ENCODE assay signal across 10 cellular contexts in genomic region chr11:119218141-119218878, GRCh38. TPM values are rescaled to one million over a fixed set of nuclear protein-coding genes. Genes with fewer than 3 reads are reported as not detected.
DNase-seq lines count a peak whose midpoint lies in the region; ATAC-seq lines count a peak whose summit lies in the region.
"Had no signal": no experiment of that assay in that cellular context is flagged by ENCODE, and none has a peak within 500 bp of the region (broad histone marks: within the 10 kb centered on the region; RNA-seq: fewer than 3 reads in every experiment).

No MANE protein-coding gene starts in this region.

- CTCF ChIA-PET in activated naive CD4-positive, alpha-beta T cell treated with anti-CD3 and anti-CD28 coated beads for 36 hours (lab: Charles Lee): interaction anchor here (1.0 to 2.0 kb wide), 3 partner anchors 12 to 49 kb away, joined by 3 to 10 read pairs (median 3); partner anchors contain the start of gene CBL
- CTCF ChIA-PET in activated naive CD4-positive, alpha-beta T cell treated with anti-CD3 and anti-CD28 coated beads, Interleukin-2, amount 10 ng/mL, durations not matched to agents 7 days and 5 days (lab: Charles Lee): interaction anchor here (1.2 to 1.7 kb wide), 3 partner anchors 8 to 120 kb away, joined by 3 to 4 read pairs (median 3); no protein-coding TSS in a partner anchor

- H3K27ac Mint-ChIP-seq in activated naive CD4-positive, alpha-beta T cell treated with anti-CD3 and anti-CD28 coated beads for 36 hours: peak overlapping the region; percentile 33
- H3K27ac Mint-ChIP-seq in activated naive CD4-positive, alpha-beta T cell treated with anti-CD3 and anti-CD28 coated beads, Interleukin-2, amount 10 ng/mL, durations not matched to agents 7 days and 5 days: no peak overlapping the region
- H3K27ac Mint-ChIP-seq in stimulated activated effector memory CD8-positive, alpha-beta T cell treated with anti-CD3 and anti-CD28 coated beads, Interleukin-12 subunit alpha, Interleukin-12 subunit beta, amount 100 ng/mL, for 72 hours: peak overlapping the region; percentile 73

- peaks cover 57% of the 10 kb centered on the region for H3K4me1 Mint-ChIP-seq in activated naive CD4-positive, alpha-beta T cell treated with anti-CD3 and anti-CD28 coated beads for 36 hours (ENCODE audit: low read depth)
- H3K4me1 Mint-ChIP-seq in activated naive CD4-positive, alpha-beta T cell treated with anti-CD3 and anti-CD28 coated beads, Interleukin-2, amount 10 ng/mL, durations not matched to agents 7 days and 5 days: peaks cover 19% of the 10 kb centered on the region
- H3K4me1 Mint-ChIP-seq in stimulated activated effector memory CD8-positive, alpha-beta T cell treated with anti-CD3 and anti-CD28 coated beads, Interleukin-12 subunit alpha, Interleukin-12 subunit beta, amount 100 ng/mL, for 72 hours: peaks cover 22% of the 10 kb centered on the region

- H3K4me3 Mint-ChIP-seq in activated naive CD4-positive, alpha-beta T cell treated with anti-CD3 and anti-CD28 coated beads for 36 hours: no peak overlapping the region
- H3K4me3 Mint-ChIP-seq in activated naive CD4-positive, alpha-beta T cell treated with anti-CD3 and anti-CD28 coated beads, Interleukin-2, amount 10 ng/mL, durations not matched to agents 7 days and 5 days: no peak overlapping the region
- peak overlapping the region; percentile 10 for H3K4me3 Mint-ChIP-seq in stimulated activated effector memory CD8-positive, alpha-beta T cell treated with anti-CD3 and anti-CD28 coated beads, Interleukin-12 subunit alpha, Interleukin-12 subunit beta, amount 100 ng/mL, for 72 hours

- H3K9me3 Mint-ChIP-seq in activated naive CD4-positive, alpha-beta T cell treated with anti-CD3 and anti-CD28 coated beads for 36 hours: no peaks in the 10 kb centered on the region
- H3K9me3 Mint-ChIP-seq in activated naive CD4-positive, alpha-beta T cell treated with anti-CD3 and anti-CD28 coated beads, Interleukin-2, amount 10 ng/mL, durations not matched to agents 7 days and 5 days: no peaks in the 10 kb centered on the region
- no peaks in the 10 kb centered on the region for H3K9me3 Mint-ChIP-seq in stimulated activated effector memory CD8-positive, alpha-beta T cell treated with anti-CD3 and anti-CD28 coated beads, Interleukin-12 subunit alpha, Interleukin-12 subunit beta, amount 100 ng/mL, for 72 hours

- intact Hi-C loops in activated naive CD4-positive, alpha-beta T cell treated with anti-CD3 and anti-CD28 coated beads for 36 hours (cut with micrococcal nuclease): loop anchor here (1.0 kb wide), 2 partner anchors 22 to 48 kb away; no protein-coding TSS in a partner anchor

- DNase-seq in activated naive CD4-positive, alpha-beta T cell treated with anti-CD3 and anti-CD28 coated beads for 36 hours: peak; percentile 37
- DNase-seq in activated naive CD4-positive, alpha-beta T cell treated with anti-CD3 and anti-CD28 coated beads, Interleukin-2, amount 10 ng/mL, durations not matched to agents 7 days and 5 days: no peak
- DNase-seq in NCI-H460 (ENCODE audit: extremely low read depth, low read depth) (peak; percentile 36), dedifferentiated amniotic fluid mesenchymal stem cell (ENCODE audit: extremely low spot score) (peak; percentile 68), NCI-H1417 (lab: John Stamatoyannopoulos, UW) (no peak), middle frontal gyrus (ENCODE audit: extremely low spot score, low spot score) (no peak)
- DNase-seq in stimulated activated effector memory CD8-positive, alpha-beta T cell treated with anti-CD3 and anti-CD28 coated beads, Interleukin-12 subunit alpha, Interleukin-12 subunit beta, amount 100 ng/mL, for 72 hours (ENCODE audit: low spot score in 2 of 2): no peak
- DNase-seq: caudate nucleus, psoas muscle had no signal

- ATAC-seq in stimulated activated effector memory CD8-positive, alpha-beta T cell treated with anti-CD3 and anti-CD28 coated beads, Interleukin-12 subunit alpha, Interleukin-12 subunit beta, amount 100 ng/mL, for 72 hours: peak; percentile 100
- no peak for ATAC-seq in GM21717 (IDR thresholded peaks at IDR 0.05; ENCODE audit: unreplicated experiment)
- ATAC-seq: psoas muscle had no signal

- no peaks in the 10 kb centered on the region for H3K27me3 Mint-ChIP-seq in activated naive CD4-positive, alpha-beta T cell treated with anti-CD3 and anti-CD28 coated beads for 36 hours (ENCODE audit: low read depth)
- no peaks in the 10 kb centered on the region for H3K27me3 Mint-ChIP-seq in activated naive CD4-positive, alpha-beta T cell treated with anti-CD3 and anti-CD28 coated beads, Interleukin-2, amount 10 ng/mL, durations not matched to agents 7 days and 5 days

- H3K36me3 Mint-ChIP-seq in activated naive CD4-positive, alpha-beta T cell treated with anti-CD3 and anti-CD28 coated beads for 36 hours (ENCODE audit: low read depth): no peaks in the 10 kb centered on the region
- peaks cover 10% of the 10 kb centered on the region for H3K36me3 Mint-ChIP-seq in activated naive CD4-positive, alpha-beta T cell treated with anti-CD3 and anti-CD28 coated beads, Interleukin-2, amount 10 ng/mL, durations not matched to agents 7 days and 5 days
- H3K36me3 Mint-ChIP-seq in stimulated activated effector memory CD8-positive, alpha-beta T cell treated with anti-CD3 and anti-CD28 coated beads, Interleukin-12 subunit alpha, Interleukin-12 subunit beta, amount 100 ng/mL, for 72 hours: peaks cover 13% of the 10 kb centered on the region

RNA-seq across cellular contexts. Expression of gene CBL, which starts 12.2 kb away (rescaled TPM):
- total RNA-seq in activated naive CD4-positive, alpha-beta T cell treated with anti-CD3 and anti-CD28 coated beads for 36 hours: 10 to 100 TPM; 25.3 to 25.7 TPM
- 11.2 and 12.3 TPM in 2 replicates for total RNA-seq in NCI-H460 (2014; rRNA removed; shearing (Covaris generic))
- polyA plus RNA-seq in NCI-H460 (2014; cell fraction: nucleus; rRNA removed): 3.5 and 4.7 TPM in 2 replicates

RNA-seq across cellular contexts. Expression of gene NHERF4, which starts 33.0 kb away (rescaled TPM):
- total RNA-seq in activated naive CD4-positive, alpha-beta T cell treated with anti-CD3 and anti-CD28 coated beads for 36 hours: not detected
- total RNA-seq in NCI-H460 (2014; rRNA removed; shearing (Covaris generic)): not detected in 2 replicates
- polyA plus RNA-seq in NCI-H460 (2014; cell fraction: nucleus; rRNA removed): not detected in 2 replicates
- total RNA-seq: psoas muscle had no signal

RNA-seq across cellular contexts. Expression of gene NLRX1, which starts 49.8 kb away (rescaled TPM):
- 10 to 100 TPM; 20.8 to 22.2 TPM for total RNA-seq in activated naive CD4-positive, alpha-beta T cell treated with anti-CD3 and anti-CD28 coated beads for 36 hours
- 12.4 and 13.6 TPM in 2 replicates for total RNA-seq in NCI-H460 (2014; rRNA removed; shearing (Covaris generic))
- polyA plus RNA-seq in NCI-H460 (2014; cell fraction: nucleus; rRNA removed): 21.7 and 29.1 TPM in 2 replicates

Comparison
In these comparisons a context has a peak if more than half of its experiments do, and no peak if none do; other contexts are left out.
1. DNase-seq: peak in activated naive CD4-positive, alpha-beta T cell treated with anti-CD3 and anti-CD28 coated beads for 36 hours (single experiment), NCI-H460 (single experiment) and dedifferentiated amniotic fluid mesenchymal stem cell (single experiment); none in activated naive CD4-positive, alpha-beta T cell treated with anti-CD3 and anti-CD28 coated beads, Interleukin-2, amount 10 ng/mL, durations not matched to agents 7 days and 5 days (single experiment), stimulated activated effector memory CD8-positive, alpha-beta T cell treated with anti-CD3 and anti-CD28 coated beads, Interleukin-12 subunit alpha, Interleukin-12 subunit beta, amount 100 ng/mL, for 72 hours (0 of 2), NCI-H1417 (0 of 3) and middle frontal gyrus (single experiment).